Comparison of ENCODE assay signal across 8 cellular contexts in the genomic region with DNA sequence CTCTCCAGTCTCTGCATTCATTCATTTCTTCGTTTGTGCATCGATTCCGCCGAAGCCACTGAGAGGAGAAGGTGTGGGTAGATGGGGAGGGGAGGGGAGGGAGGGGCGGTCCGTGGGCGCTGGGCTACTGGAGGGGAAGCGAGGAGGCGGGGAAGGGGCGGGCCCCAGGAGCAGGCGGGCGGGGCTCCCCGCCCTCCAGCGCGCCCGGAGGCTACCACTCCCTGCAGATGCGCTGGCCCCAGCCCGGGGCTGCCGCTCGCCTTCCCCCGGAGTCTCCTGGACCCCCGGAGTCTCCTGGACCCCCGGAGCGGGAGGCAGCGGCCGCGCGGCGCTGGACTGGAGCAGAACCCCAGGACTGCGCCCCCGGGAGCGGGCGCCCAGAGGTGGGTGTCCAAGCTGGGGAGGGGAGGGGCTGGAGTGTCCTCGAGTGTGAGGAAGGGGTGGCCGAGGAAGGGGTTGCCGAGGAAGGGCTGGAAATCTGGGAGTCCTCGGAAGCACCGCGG.
DNase-seq lines count a peak whose midpoint lies in the region; ATAC-seq and TF ChIP-seq lines count a peak whose summit lies in the region.

No MANE protein-coding gene starts in this region.

- peaks cover 33% of the 10 kb centered on the region for H3K27me3 Mint-ChIP-seq in dendritic cell treated with granulocyte-macrophage colony-stimulating factor and Interleukin-4, amounts not matched to agents 40 ng/mL and 50 ng/mL, for 4 days

- peak; percentile 58 for ATAC-seq in HG02938 (IDR thresholded peaks at IDR 0.05; ENCODE audit: unreplicated experiment)

- 0% methylated on average over 31 to 39 of the region's 39 CpGs for WGBS in lower leg skin, 2 donors

- H3K27ac Mint-ChIP-seq in dendritic cell treated with granulocyte-macrophage colony-stimulating factor and Interleukin-4, amounts not matched to agents 40 ng/mL and 50 ng/mL, for 4 days: peak overlapping the region; percentile 47

- peak in 1 of 2 donors; percentile 34 for TF ChIP-seq POLR2A in lower leg skin (IDR thresholded peaks at IDR 0.05)

- intact Hi-C loops in dendritic cell treated with granulocyte-macrophage colony-stimulating factor and Interleukin-4, amounts not matched to agents 40 ng/mL and 50 ng/mL, for 4 days (cut with micrococcal nuclease): loop anchor here (5.0 kb wide), 1 partner anchor 76 kb away; no protein-coding TSS in a partner anchor
- intact Hi-C loops in lower leg skin (cut with DNase I; ENCODE audit: low total_unique reads): no loop called here

- H3K36me3 Mint-ChIP-seq in dendritic cell treated with granulocyte-macrophage colony-stimulating factor and Interleukin-4, amounts not matched to agents 40 ng/mL and 50 ng/mL, for 4 days (ENCODE audit: low read depth): peaks cover 9% of the 10 kb centered on the region

- H3K4me3 ChIP-seq in lower leg skin (ENCODE audit: low read depth, poor library complexity, severe bottlenecking): peak overlapping the region; percentile 92

- H3K4me1 Mint-ChIP-seq in dendritic cell treated with granulocyte-macrophage colony-stimulating factor and Interleukin-4, amounts not matched to agents 40 ng/mL and 50 ng/mL, for 4 days (ENCODE audit: low read depth): peaks cover 36% of the 10 kb centered on the region

- no peak for TF ChIP-seq CTCF in lower leg skin (IDR thresholded peaks at IDR 0.05)

- H3K9me3 Mint-ChIP-seq in dendritic cell treated with granulocyte-macrophage colony-stimulating factor and Interleukin-4, amounts not matched to agents 40 ng/mL and 50 ng/mL, for 4 days: no peaks in the 10 kb centered on the region

- peak overlapping the region; percentile 87 for H3K4me3 Mint-ChIP-seq in dendritic cell treated with granulocyte-macrophage colony-stimulating factor and Interleukin-4, amounts not matched to agents 40 ng/mL and 50 ng/mL, for 4 days

- DNase-seq in NCI-H2107 treated with DMSO at 0.1 percent for 48 hours (lab: John Stamatoyannopoulos, UW; ENCODE audit: unreplicated experiment) (peak; percentile 47), NCI-H2107 (lab: John Stamatoyannopoulos, UW) (no peak), NCI-H2196 treated with DMSO at 0.1 percent for 48 hours (lab: John Stamatoyannopoulos, UW; ENCODE audit: unreplicated experiment) (peak; percentile 74), lower leg skin (ENCODE audit: low spot score in 2 of 2) (peak; percentile 58 to 97)
- DNase-seq in activated CD4-positive, alpha-beta T cell treated with anti-CD3 and anti-CD28 coated beads for 4 hours: peak; percentile 78 to 85
- DNase-seq in stimulated activated CD4-positive, alpha-beta T cell treated with anti-CD3 and anti-CD28 coated beads, TNF-alpha, amount 100 ng/mL, for 1 hour (ENCODE audit: low read depth in 3 of 3, low spot score in 1 of 3): peak; percentile 44 to 73 (median 55)
